10 cellular contexts compared by ENCODE assay signal in genomic region chr3:139199421-139200010, GRCh38.
"Had no signal": no experiment of that assay in that cellular context is flagged by ENCODE, and none has a peak within 500 bp of the region (broad histone marks: within the 10 kb centered on the region; RNA-seq: fewer than 3 reads in every experiment).

No MANE protein-coding gene starts in this region.

- H2AFZ ChIP-seq: hepatocyte had no signal

- H3K4me2 ChIP-seq: hepatocyte had no signal

- H3K36me3 ChIP-seq: colonic mucosa, ovary had no signal

- DNase-seq: activated CD4-positive, alpha-beta T cell treated with anti-CD3 and anti-CD28 coated beads, Interleukin-2, amount 10 ng/mL, durations not matched to agents 24 days and 14 days; activated CD8-positive, alpha-beta memory T cell treated with anti-CD3 and anti-CD28 coated beads for 24 hours; activated naive CD4-positive, alpha-beta T cell treated with anti-CD3 and anti-CD28 coated beads for 36 hours; colonic mucosa; ovary; stimulated activated CD4-positive, alpha-beta T cell treated with anti-CD3 and anti-CD28 coated beads, Interleukin-4, amount 100 ng/mL, for 1 hour; stimulated activated CD8-positive, alpha-beta memory T cell treated with anti-CD3 and anti-CD28 coated beads, Interleukin-4, amount 100 ng/mL, for 48 hours; stimulated activated naive CD8-positive, alpha-beta T cell treated with anti-CD3 and anti-CD28 coated beads, Interleukin-15, Interleukin-2, amounts not matched to agents 100 U/mL and 50 U/mL, for 24 hours; T-helper 9 cell had no signal

- H3K27ac ChIP-seq: colonic mucosa, hepatocyte, ovary had no signal

- ATAC-seq: stimulated activated naive CD8-positive, alpha-beta T cell treated with anti-CD3 and anti-CD28 coated beads, Interleukin-15, Interleukin-2, amounts not matched to agents 100 U/mL and 50 U/mL, for 24 hours had no signal

- H3K4me3 ChIP-seq: colonic mucosa, hepatocyte, ovary had no signal

- H3K27me3 ChIP-seq: colonic mucosa, hepatocyte, ovary had no signal

- H3K9me3 ChIP-seq: colonic mucosa, ovary had no signal
